10 cellular contexts compared by ENCODE assay signal in the genomic region with DNA sequence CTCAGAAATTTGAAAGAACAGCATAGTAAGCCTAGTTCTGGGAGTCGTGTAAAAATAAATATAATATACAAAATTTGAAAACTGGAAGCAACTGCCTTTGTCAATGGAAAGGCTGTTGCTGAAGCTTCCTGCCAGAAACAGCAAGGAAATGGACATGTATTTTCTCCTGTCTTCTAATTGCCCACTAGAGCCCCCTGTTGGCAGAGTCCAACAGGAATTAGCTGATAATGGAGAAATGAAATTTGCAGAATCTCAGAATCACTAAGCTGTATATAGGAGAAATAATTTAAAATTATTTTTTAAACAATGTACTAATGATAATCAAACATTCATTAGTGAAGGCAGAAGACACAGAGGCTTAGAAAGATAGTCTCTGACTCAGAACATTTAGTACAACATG.
DNase-seq lines count a peak whose midpoint lies in the region; TF ChIP-seq lines count a peak whose summit lies in the region.
"Had no signal": no experiment of that assay in that cellular context is flagged by ENCODE, and none has a peak within 500 bp of the region (broad histone marks: within the 10 kb centered on the region; RNA-seq: fewer than 3 reads in every experiment).

No MANE protein-coding gene starts in this region.

- no peaks in the 10 kb centered on the region for H3K4me1 ChIP-seq in tibial artery

- no peaks in the 10 kb centered on the region for H3K36me3 ChIP-seq in tibial artery

- POLR2A ChIA-PET in AG04450 (lab: Yijun Ruan, JAX) = no interaction called here

- CTCF ChIA-PET in AG04450 (lab: Charles Lee) = interaction anchor here (0.6 to 2.6 kb wide), 14 partner anchors 10 to 1982 kb away, joined by 3 to 21 read pairs (median 3); no protein-coding TSS in a partner anchor

- H3K4me3 ChIP-seq in AG04450 (ENCODE audit: low read depth, low read length) = no peak overlapping the region
- no peak overlapping the region for H3K4me3 ChIP-seq in fibroblast of pulmonary artery (replicated peaks; ENCODE audit: low read depth, low read length)
- H3K4me3 ChIP-seq in tibial artery = no peak overlapping the region
- H3K4me3 ChIP-seq: skin epidermis had no signal

- H3K27me3 ChIP-seq in AG04450 (ENCODE audit: control insufficient read depth, insufficient read depth, low read length) (no peaks in the 10 kb centered on the region), tibial artery (no peaks in the 10 kb centered on the region)

- intact Hi-C loops in tibial artery (cut with DNase I; ENCODE audit: low total_unique reads) = no loop called here

- DNase-seq in AG04450 (ENCODE audit: low read depth, low spot score) = no peak
- DNase-seq in GM13977 (ENCODE audit: low spot score) = no peak
- peak; percentile 16 for DNase-seq in NCI-H748 treated with DMSO at 0.1 percent for 48 hours (lab: John Stamatoyannopoulos, UW)
- peak; percentile 28 for DNase-seq in fibroblast of pulmonary artery (ENCODE audit: low read depth)
- no peak for DNase-seq in NCI-H1694 treated with DMSO at 0.1 percent for 48 hours (lab: John Stamatoyannopoulos, UW)
- DNase-seq in activated CD4-positive, CD25-positive, alpha-beta regulatory T cell (lab: John Stamatoyannopoulos, UW) = no peak
- no peak for DNase-seq in tibial artery
- DNase-seq in activated T-cell treated with anti-CD3 and anti-CD28 coated beads for 4 hours = no peak
- DNase-seq: activated T-cell treated with anti-CD3 and anti-CD28 coated beads, Interleukin-2, amount 50 U/mL, for 72 hours had no signal

- H3K27ac ChIP-seq in AG04450 (ENCODE audit: low read depth, low read length) (no peak overlapping the region), tibial artery (no peak overlapping the region)
- H3K27ac ChIP-seq: skin epidermis had no signal

- in situ Hi-C loops in GM13977 (cut with MboI; ENCODE audit: low pct_unique_long_range_greater_than_20kb, low sequenced_read_pairs, unreplicated experiment) = no loop called here

- peak; percentile 69 for TF ChIP-seq CTCF in AG04450 (IDR thresholded peaks at IDR 0.05; ENCODE audit: low read depth, low read length)
- peak; percentile 54 for TF ChIP-seq CTCF in GM13977 (IDR thresholded peaks at IDR 0.05; ENCODE audit: extremely low read depth, insufficient read depth, missing control alignments)
- peak; percentile 54 for TF ChIP-seq CTCF in fibroblast of pulmonary artery (IDR thresholded peaks at IDR 0.05; ENCODE audit: low read length, missing control alignments)
- no peak for TF ChIP-seq CTCF in tibial artery (IDR thresholded peaks at IDR 0.05)

- no peaks in the 10 kb centered on the region for H3K9me3 ChIP-seq in AG04450 (ENCODE audit: control insufficient read depth, insufficient read depth, low read length)
- H3K9me3 ChIP-seq in tibial artery = no peaks in the 10 kb centered on the region

Comparison
In these comparisons a context has a peak if more than half of its experiments do, and no peak if none do; other contexts are left out.
1. DNase-seq: peak in NCI-H748 treated with DMSO at 0.1 percent for 48 hours (single experiment) and fibroblast of pulmonary artery (single experiment); none in AG04450 (single experiment), GM13977 (single experiment), NCI-H1694 treated with DMSO at 0.1 percent for 48 hours (single experiment), activated CD4-positive, CD25-positive, alpha-beta regulatory T cell (0 of 4), tibial artery (0 of 2) and activated T-cell treated with anti-CD3 and anti-CD28 coated beads for 4 hours (single experiment).
2. CTCF ChIP-seq: peak in AG04450 (single experiment), GM13977 (single experiment) and fibroblast of pulmonary artery (single experiment); none in tibial artery (0 of 2).